In the genomic region with DNA sequence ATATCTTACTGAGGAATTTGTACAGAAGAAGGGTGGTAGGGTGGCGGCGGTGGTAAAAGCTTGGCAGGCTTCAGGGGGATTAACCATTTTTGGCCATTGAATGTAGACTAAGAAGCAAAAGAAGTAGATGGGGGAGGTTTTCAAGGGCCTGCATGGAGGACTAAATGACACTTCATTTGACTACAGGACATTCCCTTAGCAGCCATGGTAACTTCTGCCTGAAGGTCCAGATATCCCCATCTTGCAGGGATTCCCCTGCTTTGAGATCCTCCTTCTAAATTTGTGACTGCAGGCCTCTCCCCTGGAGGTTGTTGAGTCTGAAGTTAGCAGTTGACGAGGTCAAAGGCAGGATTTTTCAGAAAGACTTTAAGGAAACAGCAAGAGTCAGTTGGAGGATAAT, we compare ENCODE assay signal across 19 cellular contexts. TPM values are rescaled to one million over a fixed set of nuclear protein-coding genes. Genes with fewer than 3 reads are reported as not detected.
"Had no signal": no experiment of that assay in that cellular context is flagged by ENCODE, and none has a peak within 500 bp of the region (broad histone marks: within the 10 kb centered on the region; RNA-seq: fewer than 3 reads in every experiment).

No MANE protein-coding gene starts in this region.

- ATAC-seq: activated CD8-positive, alpha-beta T cell treated with anti-CD3 and anti-CD28 coated beads, Interleukin-2, amount 10 ng/mL, durations not matched to agents 7 days and 5 days; activated naive CD4-positive, alpha-beta T cell treated with anti-CD3 and anti-CD28 coated beads, Interleukin-2, amount 50 U/mL, for 72 hours; esophagus mucosa; left lobe of liver; naive thymus-derived CD4-positive, alpha-beta T cell; T-helper 17 cell had no signal

- FAIRE-seq: keratinocyte had no signal

- H3K9me3 ChIP-seq: neutrophil, transverse colon had no signal

- DNase-seq: activated CD4-positive, alpha-beta T cell treated with anti-CD3 and anti-CD28 coated beads for 48 hours; activated CD8-positive, alpha-beta memory T cell treated with anti-CD3 and anti-CD28 coated beads, Interleukin-2, amount 50 U/mL, for 4 hours; activated CD8-positive, alpha-beta T cell treated with anti-CD3 and anti-CD28 coated beads, Interleukin-2, amount 10 ng/mL, durations not matched to agents 7 days and 5 days; activated T-cell treated with anti-CD3 and anti-CD28 coated beads, Interleukin-2, amount 50 U/mL, for 48 hours; amygdala; central memory CD4-positive, alpha-beta T cell; mammary epithelial cell; naive thymus-derived CD4-positive, alpha-beta T cell; stimulated activated CD4-positive, alpha-beta T cell treated with anti-CD3 and anti-CD28 coated beads, Interleukin-2, amount 100 ng/mL, for 48 hours; stimulated activated naive CD4-positive, alpha-beta T cell treated with Interleukin-2 at 50 U/mL for 16 hours; substantia nigra; T-helper 17 cell; transverse colon had no signal

- H3K36me3 ChIP-seq: neutrophil, transverse colon had no signal

- H3K4me3 ChIP-seq: coronary artery, transverse colon had no signal

- H3K27ac ChIP-seq: coronary artery, neutrophil, transverse colon had no signal

RNA-seq across cellular contexts. Expression of a gene that starts 4.8 kb away (rescaled TPM):
- polyA plus RNA-seq: naive thymus-derived CD4-positive, alpha-beta T cell had no signal
